Comparison of ENCODE assay signal across 14 cellular contexts in genomic region chr6:11730645-11731044, GRCh38. TPM values are rescaled to one million over a fixed set of nuclear protein-coding genes. Genes with fewer than 3 reads are reported as not detected.
DNase-seq lines count a peak whose midpoint lies in the region; ATAC-seq and TF ChIP-seq lines count a peak whose summit lies in the region.
"Had no signal": no experiment of that assay in that cellular context is flagged by ENCODE, and none has a peak within 500 bp of the region (broad histone marks: within the 10 kb centered on the region; RNA-seq: fewer than 3 reads in every experiment).

No MANE protein-coding gene starts in this region.

- no peaks in the 10 kb centered on the region for H3K9me3 ChIP-seq in GM23248 (ENCODE audit: low read depth)
- H3K9me3 ChIP-seq: heart left ventricle, SJSA1, thoracic aorta had no signal

- peak; percentile 50 for DNase-seq in GM20000 (ENCODE audit: low spot score)
- no peak for DNase-seq in activated naive CD8-positive, alpha-beta T cell treated with anti-CD3 and anti-CD28 coated beads for 36 hours
- DNase-seq in Right ventricle myocardium inferior (ENCODE audit: missing footprints) = no peak
- DNase-seq in foreskin keratinocyte = no peak
- DNase-seq in midbrain (lab: John Stamatoyannopoulos, UW) = no peak
- DNase-seq in GM23248 = no peak
- DNase-seq: GDM1, heart left ventricle, NCI-H1930 had no signal

- no peak overlapping the region for H3K4me3 ChIP-seq in GM23248
- H3K4me3 ChIP-seq: coronary artery, heart left ventricle, SJSA1 had no signal

- no peak overlapping the region for H3K4me3 Mint-ChIP-seq in activated naive CD8-positive, alpha-beta T cell treated with anti-CD3 and anti-CD28 coated beads for 36 hours

- H3K27ac ChIP-seq in foreskin keratinocyte (no peak overlapping the region), GM23248 (no peak overlapping the region)
- H3K27ac ChIP-seq: SJSA1 had no signal

- intact Hi-C loops in Right ventricle myocardium inferior (cut with DNase I) = no loop called here

- H3K9ac ChIP-seq in GM23248 = no peak overlapping the region

- no peaks in the 10 kb centered on the region for H4K20me1 ChIP-seq in GM23248 (ENCODE audit: insufficient read depth)

- peaks cover 16% of the 10 kb centered on the region for H3F3A ChIP-seq in GM23248 (ENCODE audit: insufficient read depth)

- peaks cover 20% of the 10 kb centered on the region for H3K9me3 Mint-ChIP-seq in activated naive CD8-positive, alpha-beta T cell treated with anti-CD3 and anti-CD28 coated beads for 36 hours

- no peak overlapping the region for H3K4me2 ChIP-seq in GM23248 (ENCODE audit: unreplicated experiment)

- ATAC-seq in GM18520 (IDR thresholded peaks at IDR 0.05; ENCODE audit: unreplicated experiment) (peak; percentile 51), HG03175 (IDR thresholded peaks at IDR 0.05; ENCODE audit: unreplicated experiment) (peak; percentile 34), Right ventricle myocardium inferior (no peak), foreskin keratinocyte (no peak)
- ATAC-seq: heart left ventricle had no signal

- H3K9me2 ChIP-seq in GM23248 (ENCODE audit: insufficient read depth) = 0 out of 2 replicates have a peak, but pooled peaks cover 3% of the 10 kb centered on the region

- no peak for TF ChIP-seq CTCF in GM20000 (IDR thresholded peaks at IDR 0.05; ENCODE audit: extremely low read depth, missing control alignments)
- no peak for TF ChIP-seq CTCF in foreskin keratinocyte (conservative IDR thresholded peaks at IDR 0.05)

- H3K4me1 ChIP-seq in foreskin keratinocyte (no peaks in the 10 kb centered on the region), GM23248 (ENCODE audit: insufficient read depth) (peaks cover 13% of the 10 kb centered on the region)
- H3K4me1 ChIP-seq: SJSA1 had no signal

- H3K36me3 Mint-ChIP-seq in activated naive CD8-positive, alpha-beta T cell treated with anti-CD3 and anti-CD28 coated beads for 36 hours = peaks cover 36% of the 10 kb centered on the region

- H3K79me2 ChIP-seq in GM23248 (ENCODE audit: insufficient read depth) = no peaks in the 10 kb centered on the region

- in situ Hi-C loops in GM23248 (cut with MboI) = no loop called here

- H3K27ac Mint-ChIP-seq in activated naive CD8-positive, alpha-beta T cell treated with anti-CD3 and anti-CD28 coated beads for 36 hours = peak overlapping the region; percentile 97

- H3K27me3 Mint-ChIP-seq in activated naive CD8-positive, alpha-beta T cell treated with anti-CD3 and anti-CD28 coated beads for 36 hours = no peaks in the 10 kb centered on the region

- H3K27me3 ChIP-seq in foreskin keratinocyte (no peaks in the 10 kb centered on the region), GM23248 (replicated peaks; ENCODE audit: insufficient read depth) (no peaks in the 10 kb centered on the region)
- H3K27me3 ChIP-seq: heart left ventricle, SJSA1 had no signal

- peaks cover 80% of the 10 kb centered on the region for H3K4me1 Mint-ChIP-seq in activated naive CD8-positive, alpha-beta T cell treated with anti-CD3 and anti-CD28 coated beads for 36 hours

- 88 to 96% methylated on average over 2 of the region's 2 CpGs for WGBS in GM23248 (ENCODE audit: low coverage in 1 of 2, low lambda C conversion rate in 2 of 2, missing lambda C conversion rate in 2 of 2), 2 experiments

- H3K36me3 ChIP-seq in GM23248 (ENCODE audit: low read depth) = no peaks in the 10 kb centered on the region
- H3K36me3 ChIP-seq: heart left ventricle, SJSA1, thoracic aorta had no signal

- no peak overlapping the region for H2AFZ ChIP-seq in GM23248

RNA-seq across cellular contexts. Expression of gene ADTRP, which starts 48.0 kb away (rescaled TPM):
- 10 to 100 TPM; 29.1 to 31.5 TPM for total RNA-seq in activated naive CD8-positive, alpha-beta T cell treated with anti-CD3 and anti-CD28 coated beads for 36 hours
- total RNA-seq in Right ventricle myocardium inferior = not detected
- 3.1 and 5.5 TPM in 2 replicates for total RNA-seq in foreskin keratinocyte
- 3.0 and 4.3 TPM in 2 replicates for polyA plus RNA-seq in foreskin keratinocyte
- total RNA-seq in GM23248 (2014; rRNA removed; shearing (Covaris generic)) = 0.63 and 1.3 TPM in 2 replicates
- polyA plus RNA-seq in GM23248 (2016; fragmentation: Nextera tagmentation; extraction: Ambion mirVana) = 2.6 and 3.4 TPM in 2 replicates
- total RNA-seq: thoracic aorta had no signal

Comparison
In these comparisons a context has a peak if more than half of its experiments do, and no peak if none do; other contexts are left out.
1. ATAC-seq: peak in GM18520 (single experiment) and HG03175 (single experiment); none in Right ventricle myocardium inferior (single experiment) and foreskin keratinocyte (single experiment).